In the genomic region with DNA sequence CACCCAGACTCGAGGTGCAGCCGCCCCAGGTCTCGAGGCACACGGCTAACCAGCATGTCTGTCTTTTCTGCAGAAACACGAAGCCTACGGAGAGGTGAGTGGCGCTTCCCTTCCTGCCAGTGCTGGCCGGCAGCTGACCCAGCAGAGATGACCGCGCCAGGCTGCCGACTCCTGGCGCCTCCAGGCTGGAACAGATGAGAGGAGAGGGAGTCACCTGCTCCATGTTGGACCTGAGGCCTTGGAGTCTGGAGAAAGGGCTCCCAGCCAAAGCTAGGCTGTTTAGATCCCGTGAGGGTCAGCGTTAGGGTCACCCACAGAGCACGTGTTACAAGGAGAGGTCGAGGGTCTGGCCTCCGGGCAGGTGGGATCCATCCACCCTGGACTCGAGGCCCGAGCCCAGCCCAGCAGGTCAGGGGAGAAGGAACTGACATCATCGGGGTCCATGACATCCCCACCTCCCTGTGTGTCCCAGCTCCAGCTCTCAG, we compare ENCODE assay signal across 16 cellular contexts. TPM values are rescaled to one million over a fixed set of nuclear protein-coding genes. Genes with fewer than 3 reads are reported as not detected.
DNase-seq lines count a peak whose midpoint lies in the region; ATAC-seq and TF ChIP-seq lines count a peak whose summit lies in the region.
"Had no signal": no experiment of that assay in that cellular context is flagged by ENCODE, and none has a peak within 500 bp of the region (broad histone marks: within the 10 kb centered on the region; RNA-seq: fewer than 3 reads in every experiment).

No MANE protein-coding gene starts in this region.

- peaks cover 0 to 5% (median 2%) of the 10 kb centered on the region in 4 donors for H3K9me3 ChIP-seq in Peyer's patch
- H3K9me3 ChIP-seq: vagina had no signal

- WGBS in lower leg skin, 2 donors = 94 to 95% methylated on average over 15 to 20 of the region's 20 CpGs

- DNase-seq in activated gamma-delta T cell treated with Interleukin-2 at 50 U/mL for 16 hours (peak; percentile 2), activated gamma-delta T cell (lab: John Stamatoyannopoulos, UW) (no peak), Peyer's patch (peak; percentile 8 to 45 (median 36)), lower leg skin (ENCODE audit: low spot score in 2 of 2) (peak; percentile 10 to 80), HCEC 1CT (no peak), germinal center (ENCODE audit: low spot score) (no peak)
- DNase-seq in stimulated activated naive CD8-positive, alpha-beta T cell treated with anti-CD3 and anti-CD28 coated beads, Interleukin-15, Interleukin-2, amounts not matched to agents 100 U/mL and 50 U/mL, for 24 hours = peak; percentile 0
- DNase-seq: CD4-positive, CD25-positive, alpha-beta regulatory T cell; foreskin keratinocyte; Karpas-422; NCI-H748 treated with DMSO at 0.1 percent for 48 hours; T-helper 9 cell had no signal

- H3K4me3 ChIP-seq in Peyer's patch (no peak overlapping the region), lower leg skin (ENCODE audit: low read depth, poor library complexity, severe bottlenecking) (no peak overlapping the region)
- H3K4me3 ChIP-seq: psoas muscle, SK-N-MC, vagina had no signal

- ATAC-seq in stimulated activated naive CD8-positive, alpha-beta T cell treated with anti-CD3 and anti-CD28 coated beads, Interleukin-15, Interleukin-2, amounts not matched to agents 100 U/mL and 50 U/mL, for 24 hours = no peak
- no peak for ATAC-seq in HG03135 (IDR thresholded peaks at IDR 0.05; ENCODE audit: unreplicated experiment)
- ATAC-seq: foreskin keratinocyte, psoas muscle had no signal

- H3K27me3 ChIP-seq in Peyer's patch = no peaks in the 10 kb centered on the region
- H3K27me3 ChIP-seq: vagina had no signal

- intact Hi-C loops in lower leg skin (cut with DNase I; ENCODE audit: low total_unique reads) = no loop called here

- H3K36me3 ChIP-seq in Peyer's patch = peaks cover 0 to 54% (median 0%) of the 10 kb centered on the region in 3 donors

- TF ChIP-seq POLR2A in Peyer's patch (IDR thresholded peaks at IDR 0.05) (no peak), lower leg skin (IDR thresholded peaks at IDR 0.05) (no peak)

- H3K27ac ChIP-seq in Peyer's patch = no peak overlapping the region
- H3K27ac ChIP-seq: foreskin keratinocyte, psoas muscle, SK-N-MC, vagina had no signal

- peaks cover 0 to 8% (median 0%) of the 10 kb centered on the region in 4 donors for H3K4me1 ChIP-seq in Peyer's patch
- H3K4me1 ChIP-seq: foreskin keratinocyte, psoas muscle had no signal

- TF ChIP-seq CTCF in Peyer's patch (IDR thresholded peaks at IDR 0.05) (no peak), lower leg skin (IDR thresholded peaks at IDR 0.05) (no peak)

RNA-seq across cellular contexts. Expression of gene COL6A2, which starts 14.9 kb away (rescaled TPM):
- 1,000 to 10,000 TPM in 1 of 4 donors, 100 to 1,000 TPM in 2, 10 to 100 TPM in 1; 59.9 to 1,087 (median 166) TPM for total RNA-seq in Peyer's patch
- 100 to 1,000 TPM; 137 to 543 (median 164) TPM for total RNA-seq in lower leg skin

RNA-seq across cellular contexts. Expression of gene FTCD, which starts 42.6 kb away (rescaled TPM):
- total RNA-seq in Peyer's patch (1 to 10 TPM in 1 of 4 donors, under 1 TPM in 1, not detected in 2; 0.67 to 1.0 TPM), lower leg skin (under 1 TPM in 1 of 4 donors, not detected in 3; 0.29 TPM)
- total RNA-seq: CD4-positive, CD25-positive, alpha-beta regulatory T cell; foreskin keratinocyte; vagina had no signal

Comparison
In these comparisons a context has a peak if more than half of its experiments do, and no peak if none do; other contexts are left out.
1. DNase-seq: peak in activated gamma-delta T cell treated with Interleukin-2 at 50 U/mL for 16 hours (single experiment), Peyer's patch (3 of 3), lower leg skin (2 of 2) and stimulated activated naive CD8-positive, alpha-beta T cell treated with anti-CD3 and anti-CD28 coated beads, Interleukin-15, Interleukin-2, amounts not matched to agents 100 U/mL and 50 U/mL, for 24 hours (single experiment); none in activated gamma-delta T cell (single experiment), HCEC 1CT (single experiment) and germinal center (single experiment).